In genomic region chr11:107581147-107581546, GRCh38 we compare ENCODE assay signal across 30 cellular contexts. TPM values are rescaled to one million over a fixed set of nuclear protein-coding genes. Genes with fewer than 3 reads are reported as not detected.
"Had no signal": no experiment of that assay in that cellular context is flagged by ENCODE, and none has a peak within 500 bp of the region (broad histone marks: within the 10 kb centered on the region; RNA-seq: fewer than 3 reads in every experiment).

No MANE protein-coding gene starts in this region.

- H3K4me3 Mint-ChIP-seq: immature natural killer cell; mesothelial cell of epicardium; naive B cell; natural killer cell; stimulated activated memory B cell treated with anti-CD40 and anti-IgM and Interleukin-4, amounts not matched to agents 10 μg/mL and 1 μg/mL and 100 μg/mL, for 72 hours had no signal

- H3K36me3 ChIP-seq: left lung, lower lobe of right lung, ovary, right atrium auricular region, right lobe of liver, stomach, thyroid gland, transverse colon, upper lobe of left lung had no signal

- DNase-seq: hippocampal formation; immature natural killer cell; kidney; left colon; left lung; lower lobe of right lung; mammary epithelial cell; mesenchymal stem cell; naive B cell; natural killer cell; ovary; right lobe of liver; stimulated activated CD4-positive, alpha-beta T cell treated with anti-CD3 and anti-CD28 coated beads, Interleukin-1b, Interleukin-23, amount 100 ng/mL, for 48 hours; stimulated activated CD4-positive, alpha-beta T cell treated with anti-CD3 and anti-CD28 coated beads, Interleukin-2, amount 100 ng/mL, for 48 hours; stimulated activated CD4-positive, alpha-beta T cell treated with anti-CD3 and anti-CD28 coated beads, Interleukin-4, amount 100 ng/mL, for 4 hours; stimulated activated CD8-positive, alpha-beta memory T cell treated with anti-CD3 and anti-CD28 coated beads, Interleukin-4, amount 100 ng/mL, for 48 hours; stimulated activated naive CD8-positive, alpha-beta T cell treated with anti-CD3 and anti-CD28 coated beads, Interleukin-15, Interleukin-2, amounts not matched to agents 100 U/mL and 50 U/mL, for 24 hours; stomach; testis; thyroid gland; transverse colon; upper lobe of left lung had no signal

- H3K4me1 Mint-ChIP-seq: immature natural killer cell; naive B cell; natural killer cell; stimulated activated memory B cell treated with anti-CD40 and anti-IgM and Interleukin-4, amounts not matched to agents 10 μg/mL and 1 μg/mL and 100 μg/mL, for 72 hours had no signal

- H3K27ac Mint-ChIP-seq: immature natural killer cell; mesothelial cell of epicardium; natural killer cell; progenitor cell of endocrine pancreas; stimulated activated memory B cell treated with anti-CD40 and anti-IgM and Interleukin-4, amounts not matched to agents 10 μg/mL and 1 μg/mL and 100 μg/mL, for 72 hours had no signal

- H3K27ac ChIP-seq: left lung, lower lobe of right lung, ovary, right atrium auricular region, right lobe of liver, stomach, testis, thyroid gland, transverse colon, upper lobe of left lung had no signal

- H3K9me3 Mint-ChIP-seq: immature natural killer cell had no signal

- H3K36me3 Mint-ChIP-seq: mesothelial cell of epicardium; natural killer cell; stimulated activated memory B cell treated with anti-CD40 and anti-IgM and Interleukin-4, amounts not matched to agents 10 μg/mL and 1 μg/mL and 100 μg/mL, for 72 hours had no signal

- H3K9me3 ChIP-seq: left lung, lower lobe of right lung, ovary, right atrium auricular region, right lobe of liver, stomach, testis, thyroid gland, transverse colon, upper lobe of left lung had no signal

- FAIRE-seq: islet of Langerhans, kidney had no signal

- H3K4me1 ChIP-seq: left lung, lower lobe of right lung, right atrium auricular region, right lobe of liver, stomach, testis, thyroid gland, transverse colon had no signal

- ATAC-seq: left colon; left lung; lower lobe of right lung; natural killer cell; right lobe of liver; stimulated activated memory B cell treated with anti-CD40 and anti-IgM and Interleukin-4, amounts not matched to agents 10 μg/mL and 1 μg/mL and 100 μg/mL, for 72 hours; stimulated activated naive CD8-positive, alpha-beta T cell treated with anti-CD3 and anti-CD28 coated beads, Interleukin-15, Interleukin-2, amounts not matched to agents 100 U/mL and 50 U/mL, for 24 hours had no signal

- H3K27me3 ChIP-seq: ovary, right atrium auricular region, testis, thyroid gland, upper lobe of left lung had no signal

- H3K4me3 ChIP-seq: left lung, lower lobe of right lung, ovary, right atrium auricular region, right lobe of liver, smooth muscle cell, stomach, testis, thyroid gland, transverse colon, upper lobe of left lung had no signal

RNA-seq across cellular contexts. Expression of gene ELMOD1, which starts 9.8 kb away (rescaled TPM):
- total RNA-seq: liver, natural killer cell, omental fat pad, thyroid gland had no signal
